In the genomic region with DNA sequence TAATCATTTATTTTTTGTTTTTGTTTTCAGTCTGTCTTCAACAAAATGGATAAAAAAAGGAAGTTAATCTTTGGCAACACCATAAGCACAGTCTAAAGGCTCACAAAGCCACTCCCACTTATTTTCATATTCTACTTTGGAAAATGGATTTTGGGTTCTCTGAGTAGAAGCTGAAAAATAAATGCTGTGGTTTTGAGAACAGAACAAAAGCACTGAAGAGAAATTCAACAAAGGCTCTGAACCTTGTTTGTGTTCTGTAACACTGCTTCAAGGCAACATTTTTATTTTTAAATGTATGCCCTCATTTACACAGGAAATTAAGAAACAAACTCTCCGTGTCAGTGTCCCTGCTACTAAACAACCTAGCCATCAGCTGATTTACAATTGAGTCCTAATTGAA, we compare ENCODE assay signal across 25 cellular contexts.
A peak's percentile ranks its signal among the peaks of the same experiment; 100 is the strongest.
DNase-seq lines count a peak whose midpoint lies in the region; ATAC-seq and TF ChIP-seq lines count a peak whose summit lies in the region.
"Had no signal": no experiment of that assay in that cellular context is flagged by ENCODE, and none has a peak within 500 bp of the region (broad histone marks: within the 10 kb centered on the region; RNA-seq: fewer than 3 reads in every experiment).

No MANE protein-coding gene starts in this region.

- no peak for DNase-seq in activated CD4-positive, alpha-beta T cell treated with anti-CD3 and anti-CD28 coated beads, Interleukin-2, amount 10 ng/mL, durations not matched to agents 24 days and 14 days
- no peak for DNase-seq in activated CD4-positive, alpha-beta T cell treated with anti-CD3 and anti-CD28 coated beads for 4 hours
- no peak for DNase-seq in CD4-positive, CD25-positive, alpha-beta regulatory T cell
- peak; percentile 9 for DNase-seq in NB4 (ENCODE audit: low read depth)
- DNase-seq in activated effector memory CD4-positive, alpha-beta T cell treated with Interleukin-2 at 50 U/mL for 16 hours: no peak
- DNase-seq: activated CD4-positive, alpha-beta T cell treated with anti-CD3 and anti-CD28 coated beads, Interleukin-2, amount 50 U/mL, for 48 hours; caudate nucleus; cortex of kidney; DMS79 treated with DMSO at 0.1 percent for 48 hours; foreskin fibroblast; head of caudate nucleus; kidney; NCI-H1105 treated with DMSO at 0.1 percent for 48 hours; NCI-H2029; occipital lobe; psoas muscle; stomach; tibial artery had no signal

- peak overlapping the region; percentile 24 for H3K27ac ChIP-seq in CD4-positive, CD25-positive, alpha-beta regulatory T cell (ENCODE audit: insufficient read depth, low read length, poor library complexity, severe bottlenecking)
- H3K27ac ChIP-seq: A549, psoas muscle, SJSA1, stomach, tibial artery, VCaP had no signal

- ATAC-seq in CD4-positive, CD25-positive, alpha-beta regulatory T cell (ENCODE audit: low read depth in 2 of 2): no peak
- no peak for ATAC-seq in GM18498 (IDR thresholded peaks at IDR 0.05; ENCODE audit: unreplicated experiment)
- no peak for ATAC-seq in HG03457 (IDR thresholded peaks at IDR 0.05; ENCODE audit: unreplicated experiment)
- ATAC-seq: A549, psoas muscle had no signal

- H3K36me3 ChIP-seq in CD4-positive, CD25-positive, alpha-beta regulatory T cell (ENCODE audit: control insufficient read depth, insufficient read depth, low read length): no peaks in the 10 kb centered on the region
- H3K36me3 ChIP-seq: HAP-1, SJSA1, stomach, tibial artery had no signal

- intact Hi-C loops in activated CD4-positive, alpha-beta T cell treated with anti-CD3 and anti-CD28 coated beads, Interleukin-2, amount 10 ng/mL, durations not matched to agents 24 days and 14 days (cut with micrococcal nuclease): loop anchor here (5.0 kb wide), 2 partner anchors 102 to 553 kb away; partner anchors contain the start of gene IMMP2L

- peak overlapping the region; percentile 95 for H3K27ac Mint-ChIP-seq in activated CD4-positive, alpha-beta T cell treated with anti-CD3 and anti-CD28 coated beads, Interleukin-2, amount 10 ng/mL, durations not matched to agents 24 days and 14 days
- peak overlapping the region; percentile 72 to 84 (median 79) for H3K27ac Mint-ChIP-seq in CD4-positive, CD25-positive, alpha-beta regulatory T cell
- H3K27ac Mint-ChIP-seq in activated naive CD8-positive, alpha-beta T cell: no peak overlapping the region

- H3K9me3 ChIP-seq in CD4-positive, CD25-positive, alpha-beta regulatory T cell (ENCODE audit: control insufficient read depth in 2 of 2, low read length in 2 of 2): no peaks in the 10 kb centered on the region
- H3K9me3 ChIP-seq: A549, HAP-1, psoas muscle, SJSA1, stomach, tibial artery had no signal

- H3K4me1 Mint-ChIP-seq in activated CD4-positive, alpha-beta T cell treated with anti-CD3 and anti-CD28 coated beads, Interleukin-2, amount 10 ng/mL, durations not matched to agents 24 days and 14 days: peaks cover 42% of the 10 kb centered on the region
- peaks cover 17 to 48% (median 42%) of the 10 kb centered on the region in 4 donors for H3K4me1 Mint-ChIP-seq in CD4-positive, CD25-positive, alpha-beta regulatory T cell
- peaks cover 48% of the 10 kb centered on the region for H3K4me1 Mint-ChIP-seq in activated naive CD8-positive, alpha-beta T cell (ENCODE audit: low read depth)

- no peak for TF ChIP-seq POLR2A in NB4 (IDR thresholded peaks at IDR 0.05; ENCODE audit: extremely low read depth, insufficient read length)

- H3K27me3 Mint-ChIP-seq in activated CD4-positive, alpha-beta T cell treated with anti-CD3 and anti-CD28 coated beads, Interleukin-2, amount 10 ng/mL, durations not matched to agents 24 days and 14 days: no peaks in the 10 kb centered on the region
- H3K27me3 Mint-ChIP-seq in CD4-positive, CD25-positive, alpha-beta regulatory T cell: no peaks in the 10 kb centered on the region
- no peaks in the 10 kb centered on the region for H3K27me3 Mint-ChIP-seq in activated naive CD8-positive, alpha-beta T cell

- H3K4me3 Mint-ChIP-seq in activated CD4-positive, alpha-beta T cell treated with anti-CD3 and anti-CD28 coated beads, Interleukin-2, amount 10 ng/mL, durations not matched to agents 24 days and 14 days: peak overlapping the region; percentile 46
- H3K4me3 Mint-ChIP-seq in CD4-positive, CD25-positive, alpha-beta regulatory T cell: peak overlapping the region in 2 of 4 donors; percentile 51 to 64
- peak overlapping the region; percentile 67 for H3K4me3 Mint-ChIP-seq in activated naive CD8-positive, alpha-beta T cell

- no peak for TF ChIP-seq CTCF in NB4 (IDR thresholded peaks at IDR 0.05; ENCODE audit: low read depth, low read length)

- H3K4me1 ChIP-seq in CD4-positive, CD25-positive, alpha-beta regulatory T cell (ENCODE audit: control insufficient read depth, insufficient read depth, low read length, poor library complexity, severe bottlenecking): peaks cover 41% of the 10 kb centered on the region
- H3K4me1 ChIP-seq: psoas muscle, SJSA1, stomach had no signal

- no peaks in the 10 kb centered on the region for H3K36me3 Mint-ChIP-seq in activated CD4-positive, alpha-beta T cell treated with anti-CD3 and anti-CD28 coated beads, Interleukin-2, amount 10 ng/mL, durations not matched to agents 24 days and 14 days (ENCODE audit: low read depth)
- no peaks in the 10 kb centered on the region for H3K36me3 Mint-ChIP-seq in CD4-positive, CD25-positive, alpha-beta regulatory T cell
- H3K36me3 Mint-ChIP-seq in activated naive CD8-positive, alpha-beta T cell: no peaks in the 10 kb centered on the region

- peaks cover 4% of the 10 kb centered on the region for H3K9me3 Mint-ChIP-seq in activated CD4-positive, alpha-beta T cell treated with anti-CD3 and anti-CD28 coated beads, Interleukin-2, amount 10 ng/mL, durations not matched to agents 24 days and 14 days
- no peaks in the 10 kb centered on the region for H3K9me3 Mint-ChIP-seq in CD4-positive, CD25-positive, alpha-beta regulatory T cell
- H3K9me3 Mint-ChIP-seq in activated naive CD8-positive, alpha-beta T cell (ENCODE audit: low read depth): no peaks in the 10 kb centered on the region

- H3K4me3 ChIP-seq in CD4-positive, CD25-positive, alpha-beta regulatory T cell (ENCODE audit: low read depth, low read length): peak overlapping the region; percentile 63
- no peak overlapping the region for H3K4me3 ChIP-seq in NB4 (ENCODE audit: low read depth, low read length)
- H3K4me3 ChIP-seq: A549, HAP-1, psoas muscle, SJSA1, stomach, tibial artery had no signal

- no peaks in the 10 kb centered on the region for H3K27me3 ChIP-seq in CD4-positive, CD25-positive, alpha-beta regulatory T cell (ENCODE audit: control insufficient read depth, insufficient read depth, low read length)
- H3K27me3 ChIP-seq: SJSA1, stomach, tibial artery had no signal
